8 cellular contexts compared by ENCODE assay signal in genomic region chrX:103630171-103630511, GRCh38. TPM values are rescaled to one million over a fixed set of nuclear protein-coding genes. Genes with fewer than 3 reads are reported as not detected.
DNase-seq lines count a peak whose midpoint lies in the region; ATAC-seq and TF ChIP-seq lines count a peak whose summit lies in the region.

No MANE protein-coding gene starts in this region.

- CTCF ChIA-PET in RWPE1 (lab: Yijun Ruan, JAX) = interaction anchor here (0.5 to 1.1 kb wide), 4 partner anchors 72 to 1542 kb away, joined by 3 read pairs; no protein-coding TSS in a partner anchor

- H3K36me3 ChIP-seq in esophagus squamous epithelium (no peaks in the 10 kb centered on the region), prostate gland (no peaks in the 10 kb centered on the region)

- ATAC-seq in GM18861 (IDR thresholded peaks at IDR 0.05; ENCODE audit: unreplicated experiment) = no peak

- H3K27me3 ChIP-seq in esophagus squamous epithelium (no peaks in the 10 kb centered on the region), prostate gland (replicated peaks; ENCODE audit: insufficient read depth) (no peaks in the 10 kb centered on the region)

- intact Hi-C loops in esophagus squamous epithelium (cut with DNase I) = no loop called here
- intact Hi-C loops in prostate gland (cut with DNase I) = loop anchor here (2.0 kb wide), 1 partner anchor 95 kb away; no protein-coding TSS in a partner anchor

- peaks cover 0 to 18% (median 0%) of the 10 kb centered on the region in 3 donors for H3K4me1 ChIP-seq in esophagus squamous epithelium
- H3K4me1 ChIP-seq in prostate gland (replicated peaks) = no peaks in the 10 kb centered on the region

- H3K9me3 ChIP-seq in esophagus squamous epithelium (no peaks in the 10 kb centered on the region), prostate gland (no peaks in the 10 kb centered on the region)

- WGBS in esophagus squamous epithelium, 2 donors = 17 to 56% methylated on average over 6 of the region's 6 CpGs
- 6% methylated on average over 6 of the region's 6 CpGs for WGBS in prostate gland

- H3K27ac ChIP-seq in RWPE1 (peak overlapping the region; percentile 92), esophagus squamous epithelium (peak overlapping the region; percentile 82 to 94 (median 89)), prostate gland (peak overlapping the region; percentile 94 to 95)

- H3K4me3 ChIP-seq in GM12864 (ENCODE audit: low read depth, low read length) (peak overlapping the region; percentile 66), esophagus squamous epithelium (peak overlapping the region; percentile 47 to 74 (median 67)), prostate gland (peak overlapping the region; percentile 48 to 52)

- TF ChIP-seq POLR2A in esophagus squamous epithelium (IDR thresholded peaks at IDR 0.05) (no peak), prostate gland (IDR thresholded peaks at IDR 0.05) (no peak)

- POLR2A ChIA-PET in RWPE1 (lab: Yijun Ruan, JAX; ENCODE audit: low non-redundant PET) = no interaction called here

- TF ChIP-seq CTCF in GM12864 (IDR thresholded peaks at IDR 0.05; ENCODE audit: low read depth, low read length, missing control alignments) = no peak
- TF ChIP-seq CTCF in RWPE1 (conservative IDR thresholded peaks at IDR 0.05; ENCODE audit: low read depth) = peak; percentile 11; the same call in 1 of the 2 replicates
- TF ChIP-seq CTCF in esophagus squamous epithelium (IDR thresholded peaks at IDR 0.05) = peak in 1 of 6 experiments; percentile 24
- no peak for TF ChIP-seq CTCF in prostate gland (IDR thresholded peaks at IDR 0.05)

- no peak for DNase-seq in GM12864 (ENCODE audit: low read depth)
- no peak for DNase-seq in RWPE1 (ENCODE audit: low spot score)
- DNase-seq in esophagus squamous epithelium (lab: John Stamatoyannopoulos, UW) = no peak
- DNase-seq in prostate gland (ENCODE audit: low spot score) = no peak
- DNase-seq in NCI-H524 treated with DMSO at 0.1 percent for 48 hours (lab: John Stamatoyannopoulos, UW) = no peak
- DNase-seq in RKO (ENCODE audit: low spot score) = no peak
- no peak for DNase-seq in NCI-H524 (lab: John Stamatoyannopoulos, UW)

RNA-seq across cellular contexts. Expression of gene TCEAL1, which starts 1.4 kb away (rescaled TPM):
- total RNA-seq in esophagus squamous epithelium = 10 to 100 TPM; 10.9 to 89.6 (median 25.7) TPM
- total RNA-seq in prostate gland = 10 to 100 TPM; 78.1 to 94.0 TPM

RNA-seq across cellular contexts. Expression of gene TCEAL3, which starts 22.4 kb away (rescaled TPM):
- total RNA-seq in esophagus squamous epithelium (10 to 100 TPM in 2 of 4 donors, 1 to 10 TPM in 2; 2.8 to 38.3 (median 11.3) TPM), prostate gland (10 to 100 TPM; 75.5 to 92.0 TPM)

RNA-seq across cellular contexts. Expression of gene TCEAL4, which starts 44.8 kb away (rescaled TPM):
- total RNA-seq in esophagus squamous epithelium (100 to 1,000 TPM in 1 of 4 donors, 10 to 100 TPM in 2, 1 to 10 TPM in 1; 9.8 to 143 (median 36.8) TPM), prostate gland (100 to 1,000 TPM; 127 to 182 TPM)

RNA-seq across cellular contexts. Expression of gene MORF4L2, which starts 56.4 kb away (rescaled TPM):
- total RNA-seq in esophagus squamous epithelium (100 to 1,000 TPM; 189 to 240 (median 235) TPM), prostate gland (100 to 1,000 TPM; 287 to 313 TPM)
